In genomic region chr9:22921742-22922141, GRCh38 we compare ENCODE assay signal across 23 cellular contexts.
"Had no signal": no experiment of that assay in that cellular context is flagged by ENCODE, and none has a peak within 500 bp of the region (broad histone marks: within the 10 kb centered on the region; RNA-seq: fewer than 3 reads in every experiment).

No MANE protein-coding gene starts in this region.

- DNase-seq: activated CD4-positive, alpha-beta memory T cell treated with anti-CD3 and anti-CD28 coated beads for 36 hours; activated CD4-positive, alpha-beta T cell treated with anti-CD3 and anti-CD28 coated beads, Interleukin-2, amount 10 ng/mL, durations not matched to agents 7 days and 5 days; activated CD8-positive, alpha-beta memory T cell treated with anti-CD3 and anti-CD28 coated beads for 24 hours; activated gamma-delta T cell treated with Interleukin-2 at 50 U/mL for 16 hours; activated naive CD4-positive, alpha-beta T cell treated with anti-CD3 and anti-CD28 coated beads, Interleukin-2, amount 10 ng/mL, durations not matched to agents 7 days and 5 days; activated naive CD8-positive, alpha-beta T cell treated with anti-CD3 and anti-CD28 coated beads for 36 hours; activated T-cell treated with anti-CD3 and anti-CD28 coated beads, Interleukin-2, amount 50 U/mL, for 72 hours; brain microvascular endothelial cell; KG1; NCI-H1048; NCI-H1694 treated with DMSO at 0.1 percent for 48 hours; NCI-H2029 treated with DMSO at 0.1 percent for 48 hours; NCI-H345; NCI-H510A; NCI-H526 treated with DMSO at 0.1 percent for 48 hours; Peyer's patch; Right ventricle myocardium superior; SJCRH30; SW 1271 had no signal

- H3K27me3 ChIP-seq: brain microvascular endothelial cell, cardiac muscle cell, Peyer's patch, SJCRH30 had no signal

- H3K4me3 ChIP-seq: cardiac muscle cell, Peyer's patch, SJCRH30 had no signal

- H3K4me1 ChIP-seq: Peyer's patch, SJCRH30 had no signal

- H3K27ac ChIP-seq: brain microvascular endothelial cell, cardiac muscle cell, Peyer's patch, RWPE1, SJCRH30 had no signal

- H3K36me3 ChIP-seq: brain microvascular endothelial cell, cardiac muscle cell, Peyer's patch, SJCRH30 had no signal

- H3K9me3 ChIP-seq: SJCRH30 had no signal

- ATAC-seq: activated T-cell treated with anti-CD3 and anti-CD28 coated beads, Interleukin-2, amount 50 U/mL, for 72 hours; SK-N-SH treated with all-trans-retinoic acid at 6 μM for 48 hours; WTC11 had no signal
